ENCODE assay signal across 1 cellular context in genomic region chr1:19258353-19258752, GRCh38.
TF ChIP-seq lines count a peak whose summit lies in the region.

No MANE protein-coding gene starts in this region.

TF ChIP-seq in K562, 482 proteins besides CTCF, POLR2A, EP300 and RAD21:
- 0 out of 2 replicates have a peak, but pooled peaks have one; percentile 16 for TF ChIP-seq POLR2AphosphoS5 (IDR thresholded peaks at IDR 0.05; ENCODE audit: control insufficient read depth, insufficient read depth, low read depth, low read length)
- 0 out of 2 replicates have a peak, but pooled peaks have one; percentile 30 for TF ChIP-seq ZBTB33 (CRISPR knock-in tag; IDR thresholded peaks at IDR 0.05)
- no peak for TF ChIP-seq DACH1 (IDR thresholded peaks at IDR 0.05; ENCODE audit: partially characterized antibody)
